ENCODE assay signal across 8 cellular contexts in the genomic region with DNA sequence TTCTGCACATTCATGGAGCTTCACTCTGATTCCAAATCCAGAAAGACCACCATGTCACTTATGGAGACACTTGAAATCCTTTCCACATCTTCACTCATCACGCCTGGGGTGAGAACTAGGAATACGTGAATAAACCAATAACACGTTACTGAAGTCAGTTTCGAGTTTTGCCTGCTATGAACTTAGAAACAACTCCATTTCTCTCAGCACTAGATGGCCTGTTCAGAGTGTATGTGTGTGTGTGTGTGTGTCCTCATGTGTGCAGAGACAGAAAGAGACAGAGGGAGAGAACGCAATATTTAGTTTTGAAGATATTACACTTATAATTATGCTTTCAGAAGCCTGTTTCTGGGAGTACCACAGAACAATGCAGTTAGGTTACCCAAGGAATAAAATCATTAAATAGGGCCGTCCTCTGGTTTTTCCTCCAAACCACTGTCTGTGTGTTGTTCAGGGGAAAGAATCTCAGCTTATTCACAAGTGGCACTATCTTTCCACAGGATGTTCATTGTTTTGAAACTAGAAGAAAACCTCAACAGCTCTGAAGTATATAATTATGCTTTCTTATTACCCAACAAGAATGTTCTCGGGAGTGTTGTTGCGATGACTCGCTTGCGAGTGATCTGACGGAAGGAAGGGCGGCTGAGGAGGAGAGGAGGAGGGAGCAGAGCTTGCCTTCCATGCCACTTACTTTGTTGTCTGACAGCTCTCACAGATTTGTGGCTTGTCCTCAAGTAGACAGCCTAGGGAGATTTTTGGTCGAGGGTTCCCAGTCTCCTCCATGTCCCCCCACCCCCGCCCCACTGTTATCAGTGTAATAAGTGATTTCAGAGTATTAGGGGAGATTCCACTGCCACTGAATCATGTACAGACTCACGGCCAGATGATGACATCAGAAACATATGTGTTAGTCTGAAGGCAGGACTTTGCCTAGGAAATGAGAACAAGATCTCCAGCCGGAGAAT.
DNase-seq lines count a peak whose midpoint lies in the region; ATAC-seq and TF ChIP-seq lines count a peak whose summit lies in the region.

No MANE protein-coding gene starts in this region.

- no peak overlapping the region for H3K9ac ChIP-seq in DND-41 (ENCODE audit: low read depth, low read length)
- peak overlapping the region; percentile 67 for H3K9ac ChIP-seq in SK-N-SH

- H4K20me1 ChIP-seq in DND-41 (ENCODE audit: insufficient read depth, low read length) (no peaks in the 10 kb centered on the region), SK-N-SH (ENCODE audit: insufficient read depth) (no peaks in the 10 kb centered on the region)

- CTCF ChIA-PET in SK-N-SH (lab: Yijun Ruan, JAX): interaction anchor here (1.2 to 2.3 kb wide), 3 partner anchors 12 to 263 kb away, joined by 3 to 8 read pairs (median 5); no protein-coding TSS in a partner anchor
- CTCF ChIA-PET in GM10248 (lab: Yijun Ruan, JAX): interaction anchor here (0.9 to 1.3 kb wide), 3 partner anchors 11 to 220 kb away, joined by 3 to 4 read pairs (median 3); no protein-coding TSS in a partner anchor

- H3K27ac ChIP-seq in DND-41 (ENCODE audit: low read length) (no peak overlapping the region), SK-N-SH (ENCODE audit: low read depth in 2 of 2, low read length in 1 of 2) (peak overlapping the region; percentile 62 to 97)

- TF ChIP-seq EP300 in SK-N-SH (IDR thresholded peaks at IDR 0.05; ENCODE audit: borderline replicate concordance in 1 of 2, low read depth in 1 of 2, low read length in 1 of 2): 0 out of 4 replicates have a peak, but pooled peaks of 1 of the 2 experiments have one; percentile 31

- H3K79me2 ChIP-seq in DND-41 (ENCODE audit: insufficient read depth, low read length) (no peaks in the 10 kb centered on the region), SK-N-SH (ENCODE audit: insufficient read depth) (no peaks in the 10 kb centered on the region)

- H3K9me3 ChIP-seq in DND-41 (ENCODE audit: insufficient read depth, low read length, severe bottlenecking) (no peaks in the 10 kb centered on the region), SK-N-SH (no peaks in the 10 kb centered on the region)

- no peak overlapping the region for H3K4me3 ChIP-seq in DND-41 (ENCODE audit: low read depth in 1 of 2, low read length in 2 of 2)
- peak overlapping the region; percentile 33 to 39; a peak in 3 of 4 replicates for H3K4me3 ChIP-seq in SK-N-SH (ENCODE audit: low read depth in 2 of 2, low read length in 1 of 2)

- peak overlapping the region; percentile 43 for H3K4me3 Mint-ChIP-seq in activated naive CD8-positive, alpha-beta T cell treated with anti-CD3 and anti-CD28 coated beads, Interleukin-2, amount 10 ng/mL, durations not matched to agents 7 days and 5 days
- peak overlapping the region; percentile 33 to 63 (median 47) for H3K4me3 Mint-ChIP-seq in immature natural killer cell

- H3K27me3 Mint-ChIP-seq in activated naive CD8-positive, alpha-beta T cell treated with anti-CD3 and anti-CD28 coated beads, Interleukin-2, amount 10 ng/mL, durations not matched to agents 7 days and 5 days: peaks cover 2% of the 10 kb centered on the region
- H3K27me3 Mint-ChIP-seq in immature natural killer cell (ENCODE audit: low read depth in 3 of 3): peaks cover 3 to 6% (median 4%) of the 10 kb centered on the region in 3 donors

- peaks cover 31% of the 10 kb centered on the region for H3K4me1 Mint-ChIP-seq in activated naive CD8-positive, alpha-beta T cell treated with anti-CD3 and anti-CD28 coated beads, Interleukin-2, amount 10 ng/mL, durations not matched to agents 7 days and 5 days
- H3K4me1 Mint-ChIP-seq in immature natural killer cell: peaks cover 19 to 24% of the 10 kb centered on the region in 2 donors

- H3K27ac Mint-ChIP-seq in activated naive CD8-positive, alpha-beta T cell treated with anti-CD3 and anti-CD28 coated beads, Interleukin-2, amount 10 ng/mL, durations not matched to agents 7 days and 5 days: peak overlapping the region; percentile 55
- peak overlapping the region; percentile 44 to 77 (median 65) for H3K27ac Mint-ChIP-seq in immature natural killer cell

- H3K4me1 ChIP-seq in DND-41 (ENCODE audit: insufficient read depth, low read length): no peaks in the 10 kb centered on the region
- H3K4me1 ChIP-seq in SK-N-SH (ENCODE audit: control insufficient read depth in 1 of 2, insufficient read depth in 2 of 2, low read depth in 1 of 2, low read length in 1 of 2): peaks cover 6 to 9% of the 10 kb centered on the region in 2 experiments; a peak in 3 of 4 replicates

- H2AFZ ChIP-seq in DND-41 (ENCODE audit: low read depth, low read length) (no peak overlapping the region), SK-N-SH (ENCODE audit: low read depth) (peak overlapping the region; percentile 70)

- H3K4me2 ChIP-seq in DND-41 (ENCODE audit: insufficient read depth, low read length): no peak overlapping the region
- H3K4me2 ChIP-seq in SK-N-SH: peak overlapping the region; percentile 41; the same call in 1 of the 2 replicates

- TF ChIP-seq CTCF in DND-41 (IDR thresholded peaks at IDR 0.05; ENCODE audit: borderline replicate concordance, extremely low read depth, low read length, poor library complexity, severe bottlenecking) (no peak), SK-N-SH (IDR thresholded peaks at IDR 0.05) (no peak), GM10248 (IDR thresholded peaks at IDR 0.05; ENCODE audit: control extremely low read depth, extremely low read depth, low read depth, missing control alignments) (no peak)

- no peak for TF ChIP-seq RAD21 in SK-N-SH (IDR thresholded peaks at IDR 0.05; ENCODE audit: low read length)

- ATAC-seq in DND-41 (ENCODE audit: insufficient read depth, low read depth): peak; percentile 33; the same call in 1 of the 3 replicates
- peak; percentile 86 for ATAC-seq in activated naive CD8-positive, alpha-beta T cell treated with anti-CD3 and anti-CD28 coated beads, Interleukin-2, amount 10 ng/mL, durations not matched to agents 7 days and 5 days (ENCODE audit: low read depth)

- H3K9me2 ChIP-seq in SK-N-SH: no peaks in the 10 kb centered on the region

- H3K36me3 Mint-ChIP-seq in activated naive CD8-positive, alpha-beta T cell treated with anti-CD3 and anti-CD28 coated beads, Interleukin-2, amount 10 ng/mL, durations not matched to agents 7 days and 5 days: no peaks in the 10 kb centered on the region
- peaks cover 0 to 3% (median 0%) of the 10 kb centered on the region in 3 donors for H3K36me3 Mint-ChIP-seq in immature natural killer cell

- H3K36me3 ChIP-seq in DND-41 (ENCODE audit: insufficient read depth, low read length) (no peaks in the 10 kb centered on the region), SK-N-SH (replicated peaks in 1 of 2; ENCODE audit: control insufficient read depth in 1 of 2, insufficient read depth in 2 of 2, low read length in 1 of 2) (no peaks in the 10 kb centered on the region)

- DNase-seq in DND-41 (no peak), SK-N-SH (peak; percentile 36), immature natural killer cell (peak; percentile 28 to 44 (median 38)), mesenteric fat pad (ENCODE audit: low spot score) (no peak), GM10248 (ENCODE audit: extremely low spot score) (no peak), NCI-H2029 (lab: John Stamatoyannopoulos, UW) (no peak)
- DNase-seq in activated naive CD8-positive, alpha-beta T cell treated with anti-CD3 and anti-CD28 coated beads, Interleukin-2, amount 10 ng/mL, durations not matched to agents 7 days and 5 days: no peak
- peak; percentile 72 for DNase-seq in stimulated activated CD4-positive, alpha-beta T cell treated with anti-CD3 and anti-CD28 coated beads, Interleukin-4, amount 100 ng/mL, for 24 hours

- H3K27me3 ChIP-seq in DND-41 (ENCODE audit: insufficient read depth, low read length, poor library complexity) (no peaks in the 10 kb centered on the region), SK-N-SH (ENCODE audit: insufficient read depth) (no peaks in the 10 kb centered on the region)

- H3F3A ChIP-seq in SK-N-SH (replicated peaks; ENCODE audit: insufficient read depth): peaks cover 15% of the 10 kb centered on the region

- 40% methylated on average over 16 of the region's 16 CpGs for WGBS in SK-N-SH (ENCODE audit: low lambda C conversion rate)

- H3K9me3 Mint-ChIP-seq in activated naive CD8-positive, alpha-beta T cell treated with anti-CD3 and anti-CD28 coated beads, Interleukin-2, amount 10 ng/mL, durations not matched to agents 7 days and 5 days: no peaks in the 10 kb centered on the region
- H3K9me3 Mint-ChIP-seq in immature natural killer cell: no peaks in the 10 kb centered on the region

- POLR2A ChIA-PET in SK-N-SH (lab: Yijun Ruan, JAX): interaction anchor here (0.6 kb wide), 1 partner anchor 1099 kb away, joined by 3 read pairs; no protein-coding TSS in a partner anchor
- POLR2A ChIA-PET in activated naive CD8-positive, alpha-beta T cell treated with anti-CD3 and anti-CD28 coated beads, Interleukin-2, amount 10 ng/mL, durations not matched to agents 7 days and 5 days (lab: Charles Lee): interaction anchor here (0.7 to 1.0 kb wide), 2 partner anchors 8 to 17 kb away, joined by 3 read pairs; no protein-coding TSS in a partner anchor
- POLR2A ChIA-PET in GM10248 (lab: Yijun Ruan, JAX): no interaction called here

TF ChIP-seq in SK-N-SH, 30 proteins besides CTCF, POLR2A, EP300 and RAD21 (continues in another document):
- TF ChIP-seq, protein P1, sequence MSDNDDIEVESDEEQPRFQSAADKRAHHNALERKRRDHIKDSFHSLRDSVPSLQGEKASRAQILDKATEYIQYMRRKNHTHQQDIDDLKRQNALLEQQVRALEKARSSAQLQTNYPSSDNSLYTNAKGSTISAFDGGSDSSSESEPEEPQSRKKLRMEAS (IDR thresholded peaks at IDR 0.05; ENCODE audit: low read depth): peak; percentile 50; the same call in 1 of the 2 replicates
- TF ChIP-seq, protein P2, sequence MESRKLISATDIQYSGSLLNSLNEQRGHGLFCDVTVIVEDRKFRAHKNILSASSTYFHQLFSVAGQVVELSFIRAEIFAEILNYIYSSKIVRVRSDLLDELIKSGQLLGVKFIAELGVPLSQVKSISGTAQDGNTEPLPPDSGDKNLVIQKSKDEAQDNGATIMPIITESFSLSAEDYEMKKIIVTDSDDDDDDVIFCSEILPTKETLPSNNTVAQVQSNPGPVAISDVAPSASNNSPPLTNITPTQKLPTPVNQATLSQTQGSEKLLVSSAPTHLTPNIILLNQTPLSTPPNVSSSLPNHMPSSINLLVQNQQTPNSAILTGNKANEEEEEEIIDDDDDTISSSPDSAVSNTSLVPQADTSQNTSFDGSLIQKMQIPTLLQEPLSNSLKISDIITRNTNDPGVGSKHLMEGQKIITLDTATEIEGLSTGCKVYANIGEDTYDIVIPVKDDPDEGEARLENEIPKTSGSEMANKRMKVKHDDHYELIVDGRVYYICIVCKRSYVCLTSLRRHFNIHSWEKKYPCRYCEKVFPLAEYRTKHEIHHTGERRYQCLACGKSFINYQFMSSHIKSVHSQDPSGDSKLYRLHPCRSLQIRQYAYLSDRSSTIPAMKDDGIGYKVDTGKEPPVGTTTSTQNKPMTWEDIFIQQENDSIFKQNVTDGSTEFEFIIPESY (IDR thresholded peaks at IDR 0.05; ENCODE audit: borderline replicate concordance, low read depth): 0 out of 2 replicates have a peak, but pooled peaks have one; percentile 23
- TF ChIP-seq RFX5 (IDR thresholded peaks at IDR 0.05; ENCODE audit: low read length): no peak

Comparison
In these comparisons a context has a peak if more than half of its experiments do, and no peak if none do; other contexts are left out.
1. DNase-seq: peak in SK-N-SH (single experiment), immature natural killer cell (3 of 3) and stimulated activated CD4-positive, alpha-beta T cell treated with anti-CD3 and anti-CD28 coated beads, Interleukin-4, amount 100 ng/mL, for 24 hours (single experiment); none in DND-41 (single experiment), activated naive CD8-positive, alpha-beta T cell treated with anti-CD3 and anti-CD28 coated beads, Interleukin-2, amount 10 ng/mL, durations not matched to agents 7 days and 5 days (single experiment), mesenteric fat pad (single experiment), GM10248 (single experiment) and NCI-H2029 (single experiment).
2. H3K4me3 ChIP-seq: peak in SK-N-SH (2 of 2); none in DND-41 (0 of 2).